In genomic region chr9:89477811-89478583, GRCh38 we compare ENCODE assay signal across 8 cellular contexts. TPM values are rescaled to one million over a fixed set of nuclear protein-coding genes. Genes with fewer than 3 reads are reported as not detected.
DNase-seq lines count a peak whose midpoint lies in the region; ATAC-seq and TF ChIP-seq lines count a peak whose summit lies in the region.

No MANE protein-coding gene starts in this region.

- ATAC-seq in mucosa of descending colon (peak; percentile 61), GM21717 (IDR thresholded peaks at IDR 0.05; ENCODE audit: unreplicated experiment) (no peak), HG02571 (IDR thresholded peaks at IDR 0.05; ENCODE audit: unreplicated experiment) (no peak)

- H3K4me1 ChIP-seq in mucosa of descending colon (ENCODE audit: low read depth) (peaks cover 16% of the 10 kb centered on the region), tibial artery (no peaks in the 10 kb centered on the region)

- H3K9me3 ChIP-seq in mucosa of descending colon (no peaks in the 10 kb centered on the region), tibial artery (no peaks in the 10 kb centered on the region)

- TF ChIP-seq CTCF in RWPE1 (conservative IDR thresholded peaks at IDR 0.05; ENCODE audit: low read depth), result no peak
- no peak for TF ChIP-seq CTCF in mucosa of descending colon (IDR thresholded peaks at IDR 0.05)
- no peak for TF ChIP-seq CTCF in tibial artery (IDR thresholded peaks at IDR 0.05)

- H3K27me3 ChIP-seq in tibial artery, result no peaks in the 10 kb centered on the region

- CTCF ChIA-PET in RWPE1 (lab: Yijun Ruan, JAX), result no interaction called here

- H3K27ac ChIP-seq in RWPE1, result peak overlapping the region; percentile 21; the same call in 1 of the 2 replicates
- H3K27ac ChIP-seq in angular gyrus (ENCODE audit: low read depth, low read length), result peak overlapping the region; percentile 63
- no peak overlapping the region for H3K27ac ChIP-seq in tibial artery

- H3K36me3 ChIP-seq in mucosa of descending colon (ENCODE audit: low read depth) (no peaks in the 10 kb centered on the region), tibial artery (no peaks in the 10 kb centered on the region)

- POLR2A ChIA-PET in RWPE1 (lab: Yijun Ruan, JAX; ENCODE audit: low non-redundant PET), result no interaction called here

- peak; percentile 39 for DNase-seq in EH (ENCODE audit: low read depth)
- DNase-seq in RWPE1 (ENCODE audit: low spot score), result peak; percentile 43
- peak in 2 of 3 donors; percentile 44 to 49 for DNase-seq in mucosa of descending colon
- no peak for DNase-seq in tibial artery
- DNase-seq in SK-N-DZ (ENCODE audit: low spot score), result no peak

- no peak overlapping the region for H3K4me3 ChIP-seq in mucosa of descending colon
- no peak overlapping the region for H3K4me3 ChIP-seq in tibial artery

- intact Hi-C loops in mucosa of descending colon (cut with DNase I, micrococcal nuclease), result no loop called here
- intact Hi-C loops in tibial artery (cut with DNase I; ENCODE audit: low total_unique reads), result no loop called here

RNA-seq across cellular contexts. Expression of gene SEMA4D, which starts 19.9 kb away (rescaled TPM):
- total RNA-seq in mucosa of descending colon, result 10 to 100 TPM; 20.9 to 26.9 (median 23.1) TPM
- polyA plus RNA-seq in SK-N-DZ (2014; cell fraction: cytosol; rRNA removed), result 15.0 and 18.2 TPM in 2 replicates
- polyA plus RNA-seq in SK-N-DZ (2014; cell fraction: nucleus; rRNA removed), result 27.2 and 58.4 TPM in 2 replicates

Comparison
In these comparisons a context has a peak if more than half of its experiments do, and no peak if none do; other contexts are left out.
1. DNase-seq: peak in EH (single experiment), RWPE1 (single experiment) and mucosa of descending colon (2 of 3); none in tibial artery (0 of 2) and SK-N-DZ (single experiment).
2. H3K27ac ChIP-seq: peak in RWPE1 (single experiment) and angular gyrus (single experiment); none in tibial artery (0 of 2).